Comparison of ENCODE assay signal across 10 cellular contexts in the genomic region with DNA sequence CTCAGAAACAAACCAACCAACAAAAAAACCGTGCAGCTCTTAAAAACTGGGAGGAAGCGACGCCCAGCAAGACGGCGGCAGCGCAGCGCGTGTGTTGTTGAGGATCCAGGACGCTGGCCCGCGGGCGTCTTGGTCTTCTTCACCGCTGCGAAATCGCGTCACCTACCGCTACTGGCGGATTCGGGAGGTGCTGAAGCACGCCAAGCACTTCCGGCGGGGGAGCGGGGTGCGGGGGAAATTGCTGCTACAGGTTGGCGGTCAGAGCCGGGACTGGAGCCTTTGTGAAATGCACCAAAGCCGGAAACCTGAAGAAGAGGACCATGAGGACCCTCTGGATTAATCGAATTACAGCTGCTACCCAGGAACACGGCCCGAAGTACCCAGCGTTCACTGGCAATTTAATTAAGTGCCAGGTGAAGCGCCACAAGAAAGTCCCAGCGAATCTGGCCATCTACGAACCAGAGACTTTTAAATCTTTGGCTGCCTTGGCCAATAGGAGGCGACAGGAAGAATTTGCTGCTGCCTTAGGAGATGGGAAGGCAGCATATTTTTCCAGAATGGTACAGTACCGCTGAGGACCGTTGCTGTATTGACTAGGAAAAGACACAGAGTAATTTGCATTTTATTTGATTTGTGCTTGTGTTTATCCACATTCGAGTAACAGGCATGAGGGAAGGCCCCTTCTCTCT. TPM values are rescaled to one million over a fixed set of nuclear protein-coding genes. Genes with fewer than 3 reads are reported as not detected.
DNase-seq lines count a peak whose midpoint lies in the region; ATAC-seq and TF ChIP-seq lines count a peak whose summit lies in the region.
"Had no signal": no experiment of that assay in that cellular context is flagged by ENCODE, and none has a peak within 500 bp of the region (broad histone marks: within the 10 kb centered on the region; RNA-seq: fewer than 3 reads in every experiment).

No MANE protein-coding gene starts in this region.

- TF ChIP-seq CTCF in WI38 (IDR thresholded peaks at IDR 0.05; ENCODE audit: low read depth, low read length) (no peak), osteoblast (IDR thresholded peaks at IDR 0.05; ENCODE audit: extremely low read depth, low read depth, low read length) (peak; percentile 11)

- ATAC-seq in HG02938 (IDR thresholded peaks at IDR 0.05; ENCODE audit: unreplicated experiment) = no peak

- H4K20me1 ChIP-seq in osteoblast (ENCODE audit: insufficient read depth, low read length) = no peaks in the 10 kb centered on the region

- DNase-seq in DMS114 treated with DMSO at 0.1 percent for 48 hours (lab: John Stamatoyannopoulos, UW; ENCODE audit: unreplicated experiment) = peak; percentile 40
- DNase-seq in osteoblast (ENCODE audit: insufficient read length, low spot score, missing footprints) = no peak
- no peak for DNase-seq in NCI-H345 treated with DMSO at 0.1 percent for 48 hours (lab: John Stamatoyannopoulos, UW; ENCODE audit: unreplicated experiment)
- DNase-seq in cerebellar nuclear complex (lab: John Stamatoyannopoulos, UW) = no peak
- DNase-seq in KG1 (lab: John Stamatoyannopoulos, UW) = no peak
- DNase-seq: DMS 273 treated with DMSO at 0.1 percent for 48 hours, NCI-H345 had no signal

- H3K9ac ChIP-seq in endocrine pancreas (ENCODE audit: control insufficient read depth, insufficient read depth, low read length) = no peak overlapping the region

- H3K36me3 ChIP-seq in endocrine pancreas (ENCODE audit: control insufficient read depth, insufficient read depth, low read length) (no peaks in the 10 kb centered on the region), osteoblast (ENCODE audit: insufficient read depth, low read length) (no peaks in the 10 kb centered on the region)

- H3K79me2 ChIP-seq in osteoblast (ENCODE audit: insufficient read depth, low read length) = no peaks in the 10 kb centered on the region

- H3K4me2 ChIP-seq in osteoblast (ENCODE audit: insufficient read depth, low read length) = peak overlapping the region; percentile 52

- H3K9me3 ChIP-seq in endocrine pancreas (ENCODE audit: control insufficient read depth, low read length) (no peaks in the 10 kb centered on the region), osteoblast (ENCODE audit: low read depth, low read length) (no peaks in the 10 kb centered on the region)

- H3K4me1 ChIP-seq in endocrine pancreas (ENCODE audit: control insufficient read depth, insufficient read depth, low read length) (no peaks in the 10 kb centered on the region), osteoblast (ENCODE audit: insufficient read depth, low read length) (no peaks in the 10 kb centered on the region)

- no peak overlapping the region for H3K27ac ChIP-seq in osteoblast (ENCODE audit: low read depth, low read length)

- peak overlapping the region; percentile 70 for H2AFZ ChIP-seq in osteoblast (ENCODE audit: low read length)

- H3K27me3 ChIP-seq in endocrine pancreas (ENCODE audit: control insufficient read depth, insufficient read depth, low read length) (no peaks in the 10 kb centered on the region), osteoblast (ENCODE audit: insufficient read depth, low read length) (no peaks in the 10 kb centered on the region)

- 0 out of 2 replicates have a peak overlapping the region, but pooled peaks have one; percentile 14 for H3K4me3 ChIP-seq in WI38 (ENCODE audit: low read depth, low read length)
- peak overlapping the region; percentile 40 for H3K4me3 ChIP-seq in endocrine pancreas (ENCODE audit: control insufficient read depth, insufficient read depth, low read length)
- H3K4me3 ChIP-seq in osteoblast (ENCODE audit: insufficient read depth, low read length) = peak overlapping the region; percentile 52

RNA-seq across cellular contexts. Expression of a gene that starts 11.9 kb away (rescaled TPM):
- total RNA-seq in osteoblast = not detected in 2 replicates

RNA-seq across cellular contexts. Expression of a gene that starts 28.2 kb away (rescaled TPM):
- total RNA-seq in osteoblast = 51.9 and 59.7 TPM in 2 replicates
